Comparison of ENCODE assay signal across 1 cellular context in genomic region chr3:120088622-120089021, GRCh38.
TF ChIP-seq lines count a peak whose summit lies in the region.

No MANE protein-coding gene starts in this region.

TF ChIP-seq in GM23338, 12 proteins besides CTCF, POLR2A, EP300 and RAD21:
- no peak for TF ChIP-seq ZNF331 (CRISPR knock-in tag; IDR thresholded peaks at IDR 0.05; ENCODE audit: low read depth)
